ENCODE assay signal across 2 cellular contexts in the genomic region with DNA sequence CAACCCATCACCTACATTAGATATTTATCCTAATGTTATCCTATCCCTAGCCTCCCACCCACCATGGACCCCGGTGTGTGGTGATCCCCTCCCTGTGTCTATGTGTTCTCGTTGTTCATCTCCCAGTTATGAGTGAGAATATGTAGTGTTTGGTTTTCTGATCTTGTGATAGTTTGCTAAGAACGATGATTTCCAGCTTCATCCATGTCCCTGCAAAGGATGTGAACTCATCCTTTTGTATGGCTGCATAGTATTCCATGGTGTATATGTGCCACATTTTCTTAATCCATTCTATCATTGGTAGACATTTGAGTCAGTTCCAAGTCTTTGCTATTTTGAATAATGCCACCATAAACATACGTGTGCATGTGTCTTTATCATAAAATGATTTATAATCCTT.
DNase-seq lines count a peak whose midpoint lies in the region; ATAC-seq, FAIRE-seq and TF ChIP-seq lines count a peak whose summit lies in the region.
"Not testable (repeated sequence)": the region's sequence is repeated elsewhere in the genome, so short reads cannot be mapped to it uniquely, and the experiment has no call there.

No MANE protein-coding gene starts in this region.

- H3K9ac ChIP-seq in HepG2 (ENCODE audit: insufficient read depth, low read depth, low read length), result not testable (repeated sequence)

- CTCF ChIA-PET in HEK293 (lab: Yijun Ruan, JAX); HepG2 (lab: Yijun Ruan, JAX; ENCODE audit: low intra/inter-chr PET ratio, low total read pairs): not testable (repeated sequence)

- not testable (repeated sequence) for H3K79me2 ChIP-seq in HepG2 (ENCODE audit: insufficient read depth, low read length)

- not testable (repeated sequence) for H3K4me1 ChIP-seq in HEK293 (ENCODE audit: control insufficient read depth, insufficient read depth, low read length)
- peaks cover 38% of the 10 kb centered on the region for H3K4me1 ChIP-seq in HepG2 (ENCODE audit: insufficient read depth, low read length)

- not testable (repeated sequence) for H3K4me3 ChIP-seq in HEK293 (ENCODE audit: low read depth, low read length); HepG2 (replicated peaks in 1 of 3; ENCODE audit: insufficient read depth in 1 of 3, low read depth in 2 of 3, low read length in 3 of 3)

- H3K4me2 ChIP-seq in HepG2 (ENCODE audit: low read depth, low read length), result not testable (repeated sequence)

- not testable (repeated sequence) for H3K27ac ChIP-seq in HEK293 (ENCODE audit: extremely low read depth, low read depth, low read length); HepG2 (ENCODE audit: extremely low read length, insufficient read depth, low read length)

- in situ Hi-C loops in HepG2 (cut with HindIII; ENCODE audit: extremely low pct_ligation_motif_present, low pct_unique_long_range_greater_than_20kb), result not testable (repeated sequence)

- not testable (repeated sequence) for TF ChIP-seq EP300 in HepG2 (IDR thresholded peaks at IDR 0.05; ENCODE audit: low read depth in 2 of 2, low read length in 2 of 2); HepG2 (CRISPR knock-in tag; IDR thresholded peaks at IDR 0.05; ENCODE audit: borderline replicate concordance)

- BruUV-seq in HepG2 (replicated peaks; lab: Mats Ljungman, UMichigan), result not testable (repeated sequence)

- H3K27me3 ChIP-seq in HepG2 (ENCODE audit: control insufficient read depth in 1 of 2, insufficient read depth in 2 of 2, low read length in 2 of 2), result not testable (repeated sequence)

- H4K20me1 ChIP-seq in HepG2 (ENCODE audit: insufficient read depth, low read length), result not testable (repeated sequence)

- H3K36me3 ChIP-seq in HEK293 (ENCODE audit: control insufficient read depth in 2 of 2, insufficient read depth in 1 of 2, low read length in 2 of 2); HepG2 (replicated peaks in 1 of 2; ENCODE audit: control insufficient read depth in 1 of 2, insufficient read depth in 2 of 2, low read length in 2 of 2): not testable (repeated sequence)

- H3K9me3 ChIP-seq in HEK293 (ENCODE audit: control insufficient read depth, insufficient read depth, low read depth, low read length); HepG2 (ENCODE audit: low read length): not testable (repeated sequence)

- not testable (repeated sequence) for DNase-seq in HepG2 (ENCODE audit: low spot score)

- POLR2A ChIA-PET in HEK293 (lab: Yijun Ruan, JAX); HepG2 (lab: Yijun Ruan, JAX): not testable (repeated sequence)

- not testable (repeated sequence) for ATAC-seq in HepG2

- intact Hi-C loops in HepG2 (cut with micrococcal nuclease; ENCODE audit: unreplicated experiment), result not testable (repeated sequence)

- not testable (repeated sequence) for TF ChIP-seq POLR2A in HepG2 (IDR thresholded peaks at IDR 0.05; ENCODE audit: insufficient read depth in 1 of 2, low read depth in 2 of 2, low read length in 2 of 2)

- not testable (repeated sequence) for H2AFZ ChIP-seq in HepG2 (ENCODE audit: low read length)

- not testable (repeated sequence) for FAIRE-seq in HepG2 (lab: Jason Lieb, UNC)

- not testable (repeated sequence) for TF ChIP-seq RAD21 in HepG2 (CRISPR knock-in tag; IDR thresholded peaks at IDR 0.05)

- not testable (repeated sequence) for TF ChIP-seq CTCF in HEK293 (tag by site-specific recombination; IDR thresholded peaks at IDR 0.05); HepG2 (CRISPR knock-in tag; IDR thresholded peaks at IDR 0.05)

- 97% methylated on average over 4 of the region's 4 CpGs for WGBS in HepG2 (ENCODE audit: low lambda C conversion rate)

TF ChIP-seq in HEK293, 187 proteins besides CTCF, POLR2A, EP300 and RAD21:
- TF ChIP-seq ZNF146 (tag by site-specific recombination; IDR thresholded peaks at IDR 0.05), result 0 out of 2 replicates have a peak, but pooled peaks have one; percentile 33

TF ChIP-seq in HepG2, 621 proteins besides CTCF, POLR2A, EP300 and RAD21:
- TF ChIP-seq ZNF260 (CRISPR knock-in tag; IDR thresholded peaks at IDR 0.05; ENCODE audit: borderline replicate concordance, low read depth) (peak; percentile 97; the same call in 1 of the 2 replicates), HOXA7 (CRISPR knock-in tag; IDR thresholded peaks at IDR 0.05) (0 out of 2 replicates have a peak, but pooled peaks have one; percentile 50)
- TF ChIP-seq, protein P1, sequence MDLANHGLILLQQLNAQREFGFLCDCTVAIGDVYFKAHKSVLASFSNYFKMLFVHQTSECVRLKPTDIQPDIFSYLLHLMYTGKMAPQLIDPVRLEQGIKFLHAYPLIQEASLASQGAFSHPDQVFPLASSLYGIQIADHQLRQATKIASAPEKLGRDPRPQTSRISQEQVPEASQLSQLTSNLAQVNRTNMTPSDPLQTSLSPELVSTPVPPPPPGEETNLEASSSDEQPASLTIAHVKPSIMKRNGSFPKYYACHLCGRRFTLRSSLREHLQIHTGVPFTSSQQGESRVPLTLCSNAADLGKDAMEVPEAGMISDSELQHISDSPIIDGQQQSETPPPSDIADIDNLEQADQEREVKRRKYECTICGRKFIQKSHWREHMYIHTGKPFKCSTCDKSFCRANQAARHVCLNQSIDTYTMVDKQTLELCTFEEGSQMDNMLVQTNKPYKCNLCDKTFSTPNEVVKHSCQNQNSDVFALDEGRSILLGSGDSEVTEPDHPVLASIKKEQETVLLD (CRISPR knock-in tag; IDR thresholded peaks at IDR 0.05; ENCODE audit: low read depth), result 0 out of 2 replicates have a peak, but pooled peaks have one; percentile 43
TF ChIP-seq in HepG2: peak in this region for 3; not testable (repeated sequence) for 618.
